ENCODE assay signal across 19 cellular contexts in genomic region chr3:14657579-14657978, GRCh38. TPM values are rescaled to one million over a fixed set of nuclear protein-coding genes. Genes with fewer than 3 reads are reported as not detected.
DNase-seq lines count a peak whose midpoint lies in the region; ATAC-seq, FAIRE-seq and TF ChIP-seq lines count a peak whose summit lies in the region.
"Had no signal": no experiment of that assay in that cellular context is flagged by ENCODE, and none has a peak within 500 bp of the region (broad histone marks: within the 10 kb centered on the region; RNA-seq: fewer than 3 reads in every experiment).

No MANE protein-coding gene starts in this region.

- intact Hi-C loops in activated naive CD4-positive, alpha-beta T cell treated with anti-CD3 and anti-CD28 coated beads for 36 hours (cut with micrococcal nuclease) = no loop called here

- peaks cover 62% of the 10 kb centered on the region for H3K36me3 ChIP-seq in SJCRH30

- peak overlapping the region; percentile 41 for H3K27ac Mint-ChIP-seq in activated naive CD4-positive, alpha-beta T cell treated with anti-CD3 and anti-CD28 coated beads for 36 hours
- H3K27ac Mint-ChIP-seq in activated naive CD4-positive, alpha-beta T cell treated with anti-CD3 and anti-CD28 coated beads, Interleukin-2, amount 10 ng/mL, durations not matched to agents 7 days and 5 days = no peak overlapping the region
- H3K27ac Mint-ChIP-seq in activated naive CD8-positive, alpha-beta T cell treated with anti-CD3 and anti-CD28 coated beads, Interleukin-2, amount 50 U/mL, for 24 hours = peak overlapping the region; percentile 4
- H3K27ac Mint-ChIP-seq in stimulated activated effector memory CD8-positive, alpha-beta T cell treated with anti-CD3 and anti-CD28 coated beads, Interleukin-12 subunit alpha, Interleukin-12 subunit beta, amount 100 ng/mL, for 72 hours = peak overlapping the region; percentile 41
- H3K27ac Mint-ChIP-seq: CD8-positive, alpha-beta T cell; IgD-negative memory B cell had no signal

- no peak overlapping the region for H3K4me3 ChIP-seq in SJCRH30

- DNase-seq in activated naive CD4-positive, alpha-beta T cell treated with anti-CD3 and anti-CD28 coated beads for 36 hours = no peak
- no peak for DNase-seq in activated naive CD4-positive, alpha-beta T cell treated with anti-CD3 and anti-CD28 coated beads, Interleukin-2, amount 10 ng/mL, durations not matched to agents 7 days and 5 days
- DNase-seq in GM12891 (ENCODE audit: insufficient read length, low spot score) = no peak
- no peak for DNase-seq in activated naive CD8-positive, alpha-beta T cell treated with anti-CD3 and anti-CD28 coated beads, Interleukin-2, amount 50 U/mL, for 24 hours
- DNase-seq in stimulated activated effector memory CD8-positive, alpha-beta T cell treated with anti-CD3 and anti-CD28 coated beads, Interleukin-12 subunit alpha, Interleukin-12 subunit beta, amount 100 ng/mL, for 72 hours (ENCODE audit: low spot score in 2 of 2) = no peak
- no peak for DNase-seq in G401 (ENCODE audit: low spot score)
- DNase-seq in SJCRH30 = no peak
- DNase-seq: ACHN; CD8-positive, alpha-beta T cell; DND-41; GF-D8; HCEC 1CT; NCI-H1417 treated with DMSO at 0.1 percent for 48 hours; NCI-H2081; NCI-H510A treated with DMSO at 0.1 percent for 48 hours; SHP77 had no signal

- CTCF ChIA-PET in activated naive CD4-positive, alpha-beta T cell treated with anti-CD3 and anti-CD28 coated beads for 36 hours (lab: Charles Lee) = interaction anchor here (0.6 kb wide), 1 partner anchor 368 kb away, joined by 4 read pairs; no protein-coding TSS in a partner anchor
- CTCF ChIA-PET in activated naive CD4-positive, alpha-beta T cell treated with anti-CD3 and anti-CD28 coated beads, Interleukin-2, amount 10 ng/mL, durations not matched to agents 7 days and 5 days (lab: Charles Lee) = no interaction called here

- H3K4me1 ChIP-seq in SJCRH30 = 0 out of 2 replicates have a peak, but pooled peaks cover 3% of the 10 kb centered on the region

- H3K4me3 Mint-ChIP-seq in activated naive CD4-positive, alpha-beta T cell treated with anti-CD3 and anti-CD28 coated beads for 36 hours = no peak overlapping the region
- H3K4me3 Mint-ChIP-seq in activated naive CD4-positive, alpha-beta T cell treated with anti-CD3 and anti-CD28 coated beads, Interleukin-2, amount 10 ng/mL, durations not matched to agents 7 days and 5 days = no peak overlapping the region
- H3K4me3 Mint-ChIP-seq in activated naive CD8-positive, alpha-beta T cell treated with anti-CD3 and anti-CD28 coated beads, Interleukin-2, amount 50 U/mL, for 24 hours = no peak overlapping the region
- H3K4me3 Mint-ChIP-seq in stimulated activated effector memory CD8-positive, alpha-beta T cell treated with anti-CD3 and anti-CD28 coated beads, Interleukin-12 subunit alpha, Interleukin-12 subunit beta, amount 100 ng/mL, for 72 hours = no peak overlapping the region
- H3K4me3 Mint-ChIP-seq: CD8-positive, alpha-beta T cell; IgD-negative memory B cell had no signal

- no peaks in the 10 kb centered on the region for H3K9me3 ChIP-seq in SJCRH30 (replicated peaks)

- peaks cover 37% of the 10 kb centered on the region for H3K4me1 Mint-ChIP-seq in activated naive CD4-positive, alpha-beta T cell treated with anti-CD3 and anti-CD28 coated beads for 36 hours (ENCODE audit: low read depth)
- H3K4me1 Mint-ChIP-seq in activated naive CD4-positive, alpha-beta T cell treated with anti-CD3 and anti-CD28 coated beads, Interleukin-2, amount 10 ng/mL, durations not matched to agents 7 days and 5 days = peaks cover 25% of the 10 kb centered on the region
- H3K4me1 Mint-ChIP-seq in activated naive CD8-positive, alpha-beta T cell treated with anti-CD3 and anti-CD28 coated beads, Interleukin-2, amount 50 U/mL, for 24 hours = peaks cover 36% of the 10 kb centered on the region
- H3K4me1 Mint-ChIP-seq in stimulated activated effector memory CD8-positive, alpha-beta T cell treated with anti-CD3 and anti-CD28 coated beads, Interleukin-12 subunit alpha, Interleukin-12 subunit beta, amount 100 ng/mL, for 72 hours = peaks cover 39% of the 10 kb centered on the region

- peak; percentile 46 for ATAC-seq in activated naive CD8-positive, alpha-beta T cell treated with anti-CD3 and anti-CD28 coated beads, Interleukin-2, amount 50 U/mL, for 24 hours
- ATAC-seq in stimulated activated effector memory CD8-positive, alpha-beta T cell treated with anti-CD3 and anti-CD28 coated beads, Interleukin-12 subunit alpha, Interleukin-12 subunit beta, amount 100 ng/mL, for 72 hours = no peak
- ATAC-seq: CD8-positive, alpha-beta T cell had no signal

- FAIRE-seq in GM12891 (lab: Jason Lieb, UNC) = peak; percentile 41
- FAIRE-seq: RCC 7860 had no signal

- H3K36me3 Mint-ChIP-seq in activated naive CD4-positive, alpha-beta T cell treated with anti-CD3 and anti-CD28 coated beads for 36 hours (ENCODE audit: low read depth) = peaks cover 37% of the 10 kb centered on the region
- H3K36me3 Mint-ChIP-seq in activated naive CD4-positive, alpha-beta T cell treated with anti-CD3 and anti-CD28 coated beads, Interleukin-2, amount 10 ng/mL, durations not matched to agents 7 days and 5 days = peaks cover 60% of the 10 kb centered on the region
- peaks cover 50% of the 10 kb centered on the region for H3K36me3 Mint-ChIP-seq in activated naive CD8-positive, alpha-beta T cell treated with anti-CD3 and anti-CD28 coated beads, Interleukin-2, amount 50 U/mL, for 24 hours (ENCODE audit: low read depth)
- H3K36me3 Mint-ChIP-seq in stimulated activated effector memory CD8-positive, alpha-beta T cell treated with anti-CD3 and anti-CD28 coated beads, Interleukin-12 subunit alpha, Interleukin-12 subunit beta, amount 100 ng/mL, for 72 hours = peaks cover 91% of the 10 kb centered on the region

- no peak for TF ChIP-seq POLR2A in GM12891 (IDR thresholded peaks at IDR 0.05; ENCODE audit: low read depth, low read length)

- H3K27me3 Mint-ChIP-seq in activated naive CD4-positive, alpha-beta T cell treated with anti-CD3 and anti-CD28 coated beads for 36 hours (ENCODE audit: low read depth) = no peaks in the 10 kb centered on the region
- H3K27me3 Mint-ChIP-seq in activated naive CD4-positive, alpha-beta T cell treated with anti-CD3 and anti-CD28 coated beads, Interleukin-2, amount 10 ng/mL, durations not matched to agents 7 days and 5 days = no peaks in the 10 kb centered on the region
- no peaks in the 10 kb centered on the region for H3K27me3 Mint-ChIP-seq in activated naive CD8-positive, alpha-beta T cell treated with anti-CD3 and anti-CD28 coated beads, Interleukin-2, amount 50 U/mL, for 24 hours
- H3K27me3 Mint-ChIP-seq: IgD-negative memory B cell had no signal

- H3K9me3 Mint-ChIP-seq in activated naive CD4-positive, alpha-beta T cell treated with anti-CD3 and anti-CD28 coated beads for 36 hours = no peaks in the 10 kb centered on the region
- H3K9me3 Mint-ChIP-seq in activated naive CD4-positive, alpha-beta T cell treated with anti-CD3 and anti-CD28 coated beads, Interleukin-2, amount 10 ng/mL, durations not matched to agents 7 days and 5 days = no peaks in the 10 kb centered on the region
- H3K9me3 Mint-ChIP-seq in activated naive CD8-positive, alpha-beta T cell treated with anti-CD3 and anti-CD28 coated beads, Interleukin-2, amount 50 U/mL, for 24 hours = no peaks in the 10 kb centered on the region
- no peaks in the 10 kb centered on the region for H3K9me3 Mint-ChIP-seq in stimulated activated effector memory CD8-positive, alpha-beta T cell treated with anti-CD3 and anti-CD28 coated beads, Interleukin-12 subunit alpha, Interleukin-12 subunit beta, amount 100 ng/mL, for 72 hours
- H3K9me3 Mint-ChIP-seq: CD8-positive, alpha-beta T cell; IgD-negative memory B cell had no signal

- no peak overlapping the region for H3K27ac ChIP-seq in SJCRH30

- no peaks in the 10 kb centered on the region for H3K27me3 ChIP-seq in SJCRH30

- in situ Hi-C loops in G401 (cut with HindIII; ENCODE audit: low sequenced_read_pairs) = no loop called here

TF ChIP-seq in GM12891, 5 proteins besides CTCF, POLR2A, EP300 and RAD21:
- TF ChIP-seq POU2F2 (IDR thresholded peaks at IDR 0.05; ENCODE audit: low read depth, low read length) = no peak
- TF ChIP-seq SPI1 (IDR thresholded peaks at IDR 0.05; ENCODE audit: low read depth, low read length) = no peak
- no peak for TF ChIP-seq TAF1 (IDR thresholded peaks at IDR 0.05; ENCODE audit: low read depth, low read length)
- TF ChIP-seq PAX5 (IDR thresholded peaks at IDR 0.05; ENCODE audit: insufficient read depth, low read length, severe bottlenecking) = no peak
- TF ChIP-seq POLR2AphosphoS5 (IDR thresholded peaks at IDR 0.05; ENCODE audit: low read depth, low read length) = no peak

RNA-seq across cellular contexts. Expression of gene CCDC174, which starts 6.0 kb away (rescaled TPM):
- 10 to 100 TPM; 16.1 to 20.7 TPM for total RNA-seq in activated naive CD4-positive, alpha-beta T cell treated with anti-CD3 and anti-CD28 coated beads for 36 hours
- polyA plus RNA-seq in GM12891 (2012; ENCODE audit: low read depth, missing spikeins) = 10.7 TPM
- 9.3 and 18.9 TPM in 2 replicates for total RNA-seq in G401 (2014; rRNA removed; shearing (Covaris generic))
- total RNA-seq in SJCRH30 (2014; rRNA removed; shearing (Covaris generic)) = 11.4 and 16.6 TPM in 2 replicates

RNA-seq across cellular contexts. Expression of gene C3orf20, which starts 17.4 kb away (rescaled TPM):
- under 1 TPM; 0.12 to 0.17 TPM for total RNA-seq in activated naive CD4-positive, alpha-beta T cell treated with anti-CD3 and anti-CD28 coated beads for 36 hours
- polyA plus RNA-seq in GM12891 (2012; ENCODE audit: low read depth, missing spikeins) = 0.27 TPM
- not detected in 2 replicates for total RNA-seq in G401 (2014; rRNA removed; shearing (Covaris generic))
- not detected in 2 replicates for total RNA-seq in SJCRH30 (2014; rRNA removed; shearing (Covaris generic))
- total RNA-seq: LHCN-M2 had no signal
- polyA plus RNA-seq: IgD-negative memory B cell had no signal
